12 cellular contexts compared by ENCODE assay signal in genomic region chr17:1231456-1231855, GRCh38. TPM values are rescaled to one million over a fixed set of nuclear protein-coding genes. Genes with fewer than 3 reads are reported as not detected.
DNase-seq lines count a peak whose midpoint lies in the region; ATAC-seq and TF ChIP-seq lines count a peak whose summit lies in the region.
"Had no signal": no experiment of that assay in that cellular context is flagged by ENCODE, and none has a peak within 500 bp of the region (broad histone marks: within the 10 kb centered on the region; RNA-seq: fewer than 3 reads in every experiment).

No MANE protein-coding gene starts in this region.

- CTCF ChIA-PET in T-cell (lab: Charles Lee), result interaction anchor here in 1 of 2 donors (0.6 kb wide), 1 partner anchor 74 kb away, joined by 7 read pairs; no protein-coding TSS in a partner anchor

- 62 to 64% methylated on average over 12 of the region's 12 CpGs for WGBS in heart right ventricle, 2 donors

- no peaks in the 10 kb centered on the region for H3K9me3 ChIP-seq in heart right ventricle
- H3K9me3 ChIP-seq in BE2C, result no peaks in the 10 kb centered on the region

- H3K4me3 ChIP-seq in heart right ventricle (no peak overlapping the region), BE2C (ENCODE audit: low read depth, low read length) (no peak overlapping the region)

- H3K4me1 ChIP-seq in heart right ventricle (peaks cover 0 to 42% (median 22%) of the 10 kb centered on the region in 9 donors), BE2C (no peaks in the 10 kb centered on the region)

- H3K36me3 ChIP-seq in heart right ventricle, result no peaks in the 10 kb centered on the region
- no peaks in the 10 kb centered on the region for H3K36me3 ChIP-seq in BE2C

- peaks cover 10 to 66% (median 44%) of the 10 kb centered on the region in 7 donors for H3K27me3 ChIP-seq in heart right ventricle
- H3K27me3 ChIP-seq in BE2C, result peaks cover 56% of the 10 kb centered on the region

- peak overlapping the region in 2 of 3 donors; percentile 29 to 50 for H3K4me3 Mint-ChIP-seq in T-cell
- H3K4me3 Mint-ChIP-seq in progenitor cell of endocrine pancreas (ENCODE audit: low read depth), result peak overlapping the region; percentile 14
- H3K4me3 Mint-ChIP-seq: activated CD4-positive, alpha-beta T cell treated with anti-CD3 and anti-CD28 coated beads for 36 hours had no signal

- H3K27ac Mint-ChIP-seq in T-cell, result peak overlapping the region in 1 of 2 donors; percentile 13
- H3K27ac Mint-ChIP-seq in progenitor cell of endocrine pancreas, result no peak overlapping the region
- H3K27ac Mint-ChIP-seq: activated CD4-positive, alpha-beta T cell treated with anti-CD3 and anti-CD28 coated beads for 36 hours had no signal

- H3K36me3 Mint-ChIP-seq in T-cell (no peaks in the 10 kb centered on the region), progenitor cell of endocrine pancreas (ENCODE audit: insufficient read depth) (peaks cover 2% of the 10 kb centered on the region)

- peaks cover 42 to 55% of the 10 kb centered on the region in 2 donors for H3K27me3 Mint-ChIP-seq in T-cell
- peaks cover 52% of the 10 kb centered on the region for H3K27me3 Mint-ChIP-seq in progenitor cell of endocrine pancreas

- DNase-seq in GF-D8 (lab: John Stamatoyannopoulos, UW) (peak; percentile 27), T-cell (no peak), heart right ventricle (peak; percentile 36 to 37), progenitor cell of endocrine pancreas (ENCODE audit: low spot score, unreplicated experiment) (no peak), DMS53 (lab: John Stamatoyannopoulos, UW) (no peak), 8988T (no peak), BE2C (no peak)
- DNase-seq: activated CD4-positive, alpha-beta T cell treated with anti-CD3 and anti-CD28 coated beads for 36 hours; DND-41 had no signal

- TF ChIP-seq CTCF in heart right ventricle (IDR thresholded peaks at IDR 0.05) (no peak), progenitor cell of endocrine pancreas (IDR thresholded peaks at IDR 0.05; ENCODE audit: unreplicated experiment) (no peak), BE2C (IDR thresholded peaks at IDR 0.05; ENCODE audit: low read depth, low read length) (no peak)

- peaks cover 13 to 21% (median 15%) of the 10 kb centered on the region in 3 donors for H3K4me1 Mint-ChIP-seq in T-cell
- H3K4me1 Mint-ChIP-seq in progenitor cell of endocrine pancreas (ENCODE audit: low read depth), result peaks cover 6% of the 10 kb centered on the region

- peak overlapping the region in 1 of 10 donors; percentile 22 for H3K27ac ChIP-seq in heart right ventricle
- H3K27ac ChIP-seq: parathyroid adenoma had no signal

- POLR2A ChIA-PET in T-cell (lab: Charles Lee), result no interaction called here

- intact Hi-C loops in heart right ventricle (cut with DNase I), result no loop called here

- ATAC-seq in T-cell (replicated peaks in 1 of 4), result no peak
- peak; percentile 19 to 79 (median 41) for ATAC-seq in heart right ventricle
- ATAC-seq in GM19395 (IDR thresholded peaks at IDR 0.05; ENCODE audit: unreplicated experiment), result no peak
- ATAC-seq: activated CD4-positive, alpha-beta T cell treated with anti-CD3 and anti-CD28 coated beads for 36 hours had no signal

- H3K9me3 Mint-ChIP-seq in T-cell (no peaks in the 10 kb centered on the region), progenitor cell of endocrine pancreas (ENCODE audit: low read depth) (no peaks in the 10 kb centered on the region)

RNA-seq across cellular contexts. Expression of gene BHLHA9, which starts 38.8 kb away (rescaled TPM):
- total RNA-seq in T-cell (not detected), heart right ventricle (under 1 TPM in 2 of 10 donors, not detected in 8; 0.30 to 0.37 TPM), progenitor cell of endocrine pancreas (not detected in 2 replicates)
- polyA plus RNA-seq in heart right ventricle, result not detected
- not detected for polyA plus RNA-seq in BE2C (2012; ENCODE audit: insufficient read depth, insufficient read length, low read depth)
- total RNA-seq: activated CD4-positive, alpha-beta T cell treated with anti-CD3 and anti-CD28 coated beads for 36 hours had no signal
- polyA plus RNA-seq: thymus had no signal

RNA-seq across cellular contexts. Expression of gene TRARG1, which starts 48.0 kb away (rescaled TPM):
- total RNA-seq in T-cell, result not detected
- total RNA-seq in heart right ventricle, result 1 to 10 TPM in 5 of 10 donors, under 1 TPM in 4, not detected in 1; 0.12 to 9.2 (median 1.1) TPM
- 1 to 10 TPM; 2.0 to 3.4 TPM for polyA plus RNA-seq in heart right ventricle
- total RNA-seq in progenitor cell of endocrine pancreas, result not detected in 2 replicates
- not detected for polyA plus RNA-seq in BE2C (2012; ENCODE audit: insufficient read depth, insufficient read length, low read depth)
- total RNA-seq: activated CD4-positive, alpha-beta T cell treated with anti-CD3 and anti-CD28 coated beads for 36 hours had no signal

RNA-seq across cellular contexts. Expression of gene ABR, which starts 51.7 kb away (rescaled TPM):
- total RNA-seq in T-cell (100 to 1,000 TPM in 4 of 5 donors, 10 to 100 TPM in 1; 89.4 to 165 (median 125) TPM), heart right ventricle (100 to 1,000 TPM; 118 to 173 (median 145) TPM), progenitor cell of endocrine pancreas (61.0 and 64.6 TPM in 2 replicates)
- polyA plus RNA-seq in heart right ventricle, result 100 to 1,000 TPM in 1 of 2 donors, 10 to 100 TPM in 1; 49.1 to 120 TPM
- 34.7 TPM for polyA plus RNA-seq in BE2C (2012; ENCODE audit: insufficient read depth, insufficient read length, low read depth)

Comparison
In these comparisons a context has a peak if more than half of its experiments do, and no peak if none do; other contexts are left out.
1. DNase-seq: peak in GF-D8 (single experiment) and heart right ventricle (2 of 2); none in T-cell (0 of 34), progenitor cell of endocrine pancreas (single experiment), DMS53 (single experiment), 8988T (single experiment) and BE2C (single experiment).
2. ATAC-seq: peak in heart right ventricle (8 of 8); none in T-cell (0 of 4) and GM19395 (single experiment).